16 cellular contexts compared by ENCODE assay signal in genomic region chr15:39621210-39621609, GRCh38. TPM values are rescaled to one million over a fixed set of nuclear protein-coding genes. Genes with fewer than 3 reads are reported as not detected.
A peak's percentile ranks its signal among the peaks of the same experiment; 100 is the strongest.
DNase-seq lines count a peak whose midpoint lies in the region; ATAC-seq and TF ChIP-seq lines count a peak whose summit lies in the region.
"Had no signal": no experiment of that assay in that cellular context is flagged by ENCODE, and none has a peak within 500 bp of the region (broad histone marks: within the 10 kb centered on the region; RNA-seq: fewer than 3 reads in every experiment).

No MANE protein-coding gene starts in this region.

- peaks cover 12% of the 10 kb centered on the region for H3K4me1 ChIP-seq in psoas muscle

- H3K27ac ChIP-seq in psoas muscle, result no peak overlapping the region
- H3K27ac ChIP-seq: coronary artery had no signal

- ATAC-seq in GM21515 (IDR thresholded peaks at IDR 0.05; ENCODE audit: unreplicated experiment) (no peak), HG02870 (IDR thresholded peaks at IDR 0.05; ENCODE audit: unreplicated experiment) (no peak), psoas muscle (no peak)
- ATAC-seq: right cardiac atrium, WTC11 had no signal

- no peaks in the 10 kb centered on the region for H3K9me3 ChIP-seq in psoas muscle

- H3K4me3 ChIP-seq in fibroblast of mammary gland (ENCODE audit: control insufficient read depth, low read depth, low read length) (no peak overlapping the region), psoas muscle (no peak overlapping the region)
- H3K4me3 ChIP-seq: coronary artery had no signal

- WGBS in psoas muscle, 3 donors, result 68 to 84% (median 76%) methylated on average over 1 of the region's 1 CpG

- H3K36me3 ChIP-seq in psoas muscle (ENCODE audit: insufficient read depth in 1 of 2, low read depth in 1 of 2), result no peaks in the 10 kb centered on the region

- no peaks in the 10 kb centered on the region for H3K27me3 ChIP-seq in psoas muscle (ENCODE audit: insufficient read depth in 3 of 3, low read length in 2 of 3)

- DNase-seq in DMS153 (lab: John Stamatoyannopoulos, UW) (peak; percentile 5), NCI-H1694 treated with DMSO at 0.1 percent for 48 hours (lab: John Stamatoyannopoulos, UW) (peak; percentile 74), OCI-M1 (lab: John Stamatoyannopoulos, UW) (peak; percentile 8), fibroblast of mammary gland (ENCODE audit: low read depth) (peak; percentile 22), psoas muscle (no peak)
- DNase-seq in stimulated activated CD4-positive, alpha-beta T cell treated with anti-CD3 and anti-CD28 coated beads, Interleukin-4, amount 100 ng/mL, for 4 hours, result no peak
- DNase-seq: amniotic stem cell, DMS79 treated with DMSO at 0.1 percent for 48 hours, erythroblast, glutamatergic neuron, right cardiac atrium, substantia nigra had no signal

- no peak for TF ChIP-seq CTCF in fibroblast of mammary gland (conservative IDR thresholded peaks at IDR 0.05; ENCODE audit: control insufficient read depth, insufficient read depth, low read depth, low read length)
- no peak for TF ChIP-seq CTCF in psoas muscle (IDR thresholded peaks at IDR 0.05)

- intact Hi-C loops in psoas muscle (cut with DNase I), result no loop called here

RNA-seq across cellular contexts. Expression of gene THBS1, which starts 40.3 kb away (rescaled TPM):
- 10 to 100 TPM in 3 of 4 donors, 1 to 10 TPM in 1; 9.5 to 40.1 (median 27.1) TPM for total RNA-seq in psoas muscle
- 1 to 10 TPM; 3.3 to 9.7 (median 4.5) TPM for polyA plus RNA-seq in psoas muscle

Comparison
In these comparisons a context has a peak if more than half of its experiments do, and no peak if none do; other contexts are left out.
1. DNase-seq: peak in DMS153 (single experiment), NCI-H1694 treated with DMSO at 0.1 percent for 48 hours (single experiment), OCI-M1 (single experiment) and fibroblast of mammary gland (single experiment); none in stimulated activated CD4-positive, alpha-beta T cell treated with anti-CD3 and anti-CD28 coated beads, Interleukin-4, amount 100 ng/mL, for 4 hours (0 of 2) and psoas muscle (0 of 2).